Comparison of ENCODE assay signal across 20 cellular contexts in genomic region chr7:138992052-138992531, GRCh38. TPM values are rescaled to one million over a fixed set of nuclear protein-coding genes. Genes with fewer than 3 reads are reported as not detected.
A peak's percentile ranks its signal among the peaks of the same experiment; 100 is the strongest.
DNase-seq lines count a peak whose midpoint lies in the region; ATAC-seq and TF ChIP-seq lines count a peak whose summit lies in the region.
"Had no signal": no experiment of that assay in that cellular context is flagged by ENCODE, and none has a peak within 500 bp of the region (broad histone marks: within the 10 kb centered on the region; RNA-seq: fewer than 3 reads in every experiment).

No MANE protein-coding gene starts in this region.

- H3K36me3 Mint-ChIP-seq in mesothelial cell of epicardium = no peaks in the 10 kb centered on the region
- H3K36me3 Mint-ChIP-seq: stimulated activated naive B cell treated with anti-CD40 and anti-IgM and Interleukin-4, amounts not matched to agents 10 μg/mL and 1 μg/mL and 100 μg/mL, for 72 hours had no signal

- TF ChIP-seq CTCF in left ventricle myocardium inferior (IDR thresholded peaks at IDR 0.05; ENCODE audit: borderline replicate concordance) (no peak), mesothelial cell of epicardium (IDR thresholded peaks at IDR 0.05; ENCODE audit: unreplicated experiment) (no peak), ascending aorta (IDR thresholded peaks at IDR 0.05) (no peak)

- H3K4me1 ChIP-seq in left ventricle myocardium inferior = peaks cover 9% of the 10 kb centered on the region
- H3K4me1 ChIP-seq in ascending aorta = no peaks in the 10 kb centered on the region
- H3K4me1 ChIP-seq: tibial artery had no signal

- H3K27me3 ChIP-seq in left ventricle myocardium inferior (ENCODE audit: low read depth) = no peaks in the 10 kb centered on the region
- H3K27me3 ChIP-seq in ascending aorta = no peaks in the 10 kb centered on the region
- H3K27me3 ChIP-seq: tibial artery had no signal

- peaks cover 9% of the 10 kb centered on the region for H3K9me3 Mint-ChIP-seq in mesothelial cell of epicardium
- H3K9me3 Mint-ChIP-seq: stimulated activated naive B cell treated with anti-CD40 and anti-IgM and Interleukin-4, amounts not matched to agents 10 μg/mL and 1 μg/mL and 100 μg/mL, for 72 hours had no signal

- no peak overlapping the region for H3K4me3 Mint-ChIP-seq in mesothelial cell of epicardium
- H3K4me3 Mint-ChIP-seq: CD8-positive, alpha-beta memory T cell; stimulated activated naive B cell treated with anti-CD40 and anti-IgM and Interleukin-4, amounts not matched to agents 10 μg/mL and 1 μg/mL and 100 μg/mL, for 72 hours had no signal

- H3K36me3 ChIP-seq in left ventricle myocardium inferior (no peaks in the 10 kb centered on the region), ascending aorta (no peaks in the 10 kb centered on the region)
- H3K36me3 ChIP-seq: tibial artery had no signal

- H3K4me3 ChIP-seq in left ventricle myocardium inferior (no peak overlapping the region), ascending aorta (no peak overlapping the region)
- H3K4me3 ChIP-seq: tibial artery had no signal

- no peak overlapping the region for H3K27ac Mint-ChIP-seq in mesothelial cell of epicardium
- H3K27ac Mint-ChIP-seq: CD8-positive, alpha-beta memory T cell; stimulated activated naive B cell treated with anti-CD40 and anti-IgM and Interleukin-4, amounts not matched to agents 10 μg/mL and 1 μg/mL and 100 μg/mL, for 72 hours had no signal

- peaks cover 14% of the 10 kb centered on the region for H3K9me3 ChIP-seq in left ventricle myocardium inferior (replicated peaks)
- peaks cover 0 to 8% of the 10 kb centered on the region in 2 donors for H3K9me3 ChIP-seq in ascending aorta

- no peaks in the 10 kb centered on the region for H3K4me1 Mint-ChIP-seq in mesothelial cell of epicardium
- H3K4me1 Mint-ChIP-seq: CD8-positive, alpha-beta memory T cell; stimulated activated naive B cell treated with anti-CD40 and anti-IgM and Interleukin-4, amounts not matched to agents 10 μg/mL and 1 μg/mL and 100 μg/mL, for 72 hours had no signal

- DNase-seq in left ventricle myocardium superior = no peak
- no peak for DNase-seq in left ventricle myocardium inferior
- DNase-seq in glomerular visceral epithelial cell (ENCODE audit: extremely low spot score) = peak; percentile 4
- DNase-seq in mesothelial cell of epicardium (ENCODE audit: low spot score in 2 of 2, unreplicated experiment in 2 of 2) = no peak
- no peak for DNase-seq in UCSD-AML1 (lab: John Stamatoyannopoulos, UW; ENCODE audit: unreplicated experiment)
- DNase-seq in ascending aorta (ENCODE audit: low spot score in 2 of 2) = no peak
- DNase-seq: activated CD4-positive, CD25-positive, alpha-beta regulatory T cell treated with anti-CD3 and anti-CD28 coated beads, Interleukin-2, amount 50 U/mL, for 72 hours; activated effector memory CD4-positive, alpha-beta T cell treated with anti-CD3 and anti-CD28 coated beads, Interleukin-2, amount 50 U/mL, for 16 hours; CD8-positive, alpha-beta memory T cell; foreskin fibroblast; Kasumi-1; NCI-H1436; NCI-H2171 treated with DMSO at 0.1 percent for 48 hours; NCI-H774; retina; stimulated activated naive B cell treated with anti-CD40 and anti-IgM and Interleukin-4, amounts not matched to agents 10 μg/mL and 1 μg/mL and 100 μg/mL, for 72 hours; T-helper 9 cell; tibial artery had no signal

- intact Hi-C loops in left ventricle myocardium superior (cut with micrococcal nuclease) (no loop called here), left ventricle myocardium inferior (cut with micrococcal nuclease) (no loop called here), ascending aorta (cut with DNase I) (no loop called here)

- ATAC-seq in left ventricle myocardium superior = peak; percentile 47
- peak; percentile 60 for ATAC-seq in SK-N-SH treated with all-trans-retinoic acid at 6 μM for 48 hours
- no peak for ATAC-seq in GM18867 (IDR thresholded peaks at IDR 0.05; ENCODE audit: unreplicated experiment)
- ATAC-seq: stimulated activated naive B cell treated with anti-CD40 and anti-IgM and Interleukin-4, amounts not matched to agents 10 μg/mL and 1 μg/mL and 100 μg/mL, for 72 hours had no signal

- H3K27ac ChIP-seq in left ventricle myocardium inferior (replicated peaks) = no peak overlapping the region
- H3K27ac ChIP-seq in ascending aorta = no peak overlapping the region
- H3K27ac ChIP-seq: tibial artery had no signal

- H3K27me3 Mint-ChIP-seq in mesothelial cell of epicardium (ENCODE audit: low read depth) = no peaks in the 10 kb centered on the region

TF ChIP-seq in SK-N-SH treated with all-trans-retinoic acid at 6 μM for 48 hours, 23 proteins besides CTCF, POLR2A, EP300 and RAD21:
- no peak for TF ChIP-seq CSRNP3 (CRISPR knock-in tag; IDR thresholded peaks at IDR 0.05)
- TF ChIP-seq RARB (CRISPR knock-in tag; IDR thresholded peaks at IDR 0.05) = no peak
- no peak for TF ChIP-seq ESRRG (CRISPR knock-in tag; IDR thresholded peaks at IDR 0.05)
- TF ChIP-seq CREB5 (CRISPR knock-in tag; IDR thresholded peaks at IDR 0.05; ENCODE audit: low read depth) = no peak
- no peak for TF ChIP-seq ZNF565 (CRISPR knock-in tag; conservative IDR thresholded peaks at IDR 0.05; ENCODE audit: low read depth)
- TF ChIP-seq ISL1 (CRISPR knock-in tag; IDR thresholded peaks at IDR 0.05) = no peak

RNA-seq across cellular contexts. Expression of gene KIAA1549, which starts 10.9 kb away (rescaled TPM):
- total RNA-seq in left ventricle myocardium superior (2.5 TPM), left ventricle myocardium inferior (2.1 TPM), mesothelial cell of epicardium (33.9 to 34.8 TPM (median 34.1 TPM) in 3 replicates), ascending aorta (0.11 TPM)

RNA-seq across cellular contexts. Expression of gene ZC3HAV1L, which starts 43.8 kb away (rescaled TPM):
- 3.1 TPM for total RNA-seq in left ventricle myocardium superior
- total RNA-seq in left ventricle myocardium inferior = 3.4 TPM
- 1.7 to 2.2 TPM (median 1.9 TPM) in 3 replicates for total RNA-seq in mesothelial cell of epicardium
- total RNA-seq in ascending aorta = 29.1 TPM

Comparison
In these comparisons a context has a peak if more than half of its experiments do, and no peak if none do; other contexts are left out.
1. RNA of gene KIAA1549, which starts 10.9 kb away (total RNA-seq): 33.9 to 34.8 TPM in mesothelial cell of epicardium; 2.5 TPM in left ventricle myocardium superior (single experiment), 2.1 TPM in left ventricle myocardium inferior (single experiment) and 0.11 TPM in ascending aorta (single experiment); every median in the first group is over 10 times any median in the second.